ENCODE assay signal across 8 cellular contexts in the genomic region with DNA sequence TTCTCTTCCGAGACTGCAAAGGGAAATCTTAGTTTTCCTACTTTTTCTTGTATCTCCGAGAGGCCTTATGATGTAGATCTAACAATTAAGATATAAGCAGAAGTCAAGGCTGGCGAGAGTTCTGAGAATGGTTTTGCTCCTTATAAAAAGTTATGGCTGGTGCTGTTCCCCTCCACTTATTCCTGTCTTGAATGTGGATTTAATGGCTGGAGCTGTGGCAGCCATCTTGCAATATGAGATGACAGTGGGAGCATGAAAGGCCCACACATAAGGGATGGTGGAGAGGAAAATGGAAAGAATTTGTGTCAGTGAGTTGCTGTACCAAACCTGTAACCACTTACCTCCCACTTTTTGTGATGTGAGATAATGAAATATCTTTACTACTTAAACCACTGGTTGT.
"Had no signal": no experiment of that assay in that cellular context is flagged by ENCODE, and none has a peak within 500 bp of the region (broad histone marks: within the 10 kb centered on the region; RNA-seq: fewer than 3 reads in every experiment).

No MANE protein-coding gene starts in this region.

- H3K4me3 Mint-ChIP-seq: H9, IgD-negative memory B cell had no signal

- ATAC-seq: HepG2 had no signal

- H3K27ac ChIP-seq: GM23248 had no signal

- H3K4me1 Mint-ChIP-seq: IgD-negative memory B cell had no signal

- H3K9ac ChIP-seq: GM23248 had no signal

- H3K27ac Mint-ChIP-seq: IgD-negative memory B cell had no signal

- H3K9me3 Mint-ChIP-seq: H9 had no signal

- H3K36me3 Mint-ChIP-seq: IgD-negative memory B cell had no signal

- H2AFZ ChIP-seq: GM23248 had no signal

- DNase-seq: GM23248, GOT3, H9, HCEC 1CT, KG1 had no signal

- H3K4me3 ChIP-seq: GM23248 had no signal

- FAIRE-seq: H54, HepG2 had no signal
